8 cellular contexts compared by ENCODE assay signal in genomic region chr19:1205114-1206062, GRCh38. TPM values are rescaled to one million over a fixed set of nuclear protein-coding genes. Genes with fewer than 3 reads are reported as not detected.
A peak's percentile ranks its signal among the peaks of the same experiment; 100 is the strongest.
DNase-seq lines count a peak whose midpoint lies in the region; ATAC-seq and TF ChIP-seq lines count a peak whose summit lies in the region.

Gene STK11 (plus strand): TSS chr19:1205778. CDS start chr19:1206914, 1,136 bp downstream.

- H3K9ac ChIP-seq in muscle layer of colon (ENCODE audit: low read length) = peak within 1 kb of the TSS; percentile 61

- POLR2A ChIA-PET in PC-9 (lab: Charles Lee; ENCODE audit: unreplicated experiment) = no interaction called here

- in situ Hi-C loops in KBM-7 (cut with MboI; ENCODE audit: low pct_unique_long_range_greater_than_20kb, low sequenced_read_pairs) = no loop called here

- ATAC-seq in GM21619 (IDR thresholded peaks at IDR 0.05; ENCODE audit: unreplicated experiment) = peak; percentile 86
- peak; percentile 95 to 96 for ATAC-seq in activated T-cell treated with anti-CD3 and anti-CD28 coated beads, Interleukin-2, amount 50 U/mL, for 4 hours

- H3K36me3 ChIP-seq in PC-9 (ENCODE audit: low read depth) (no peaks in the 10 kb centered on the region), esophagus (ENCODE audit: control insufficient read depth in 2 of 2, insufficient read depth in 2 of 2, low read length in 1 of 2) (peaks cover 0 to 6% of the 10 kb centered on the region in 2 donors), muscle layer of colon (ENCODE audit: insufficient read depth, low read length) (peaks cover 5% of the 10 kb centered on the region)

- peak within 1 kb of the TSS; percentile 90 for H3K4me3 Mint-ChIP-seq in activated T-cell treated with anti-CD3 and anti-CD28 coated beads, Interleukin-2, amount 50 U/mL, for 4 hours

- H3K79me2 ChIP-seq in PC-9 (ENCODE audit: low read depth) = peaks cover 41% of the 10 kb centered on the region

- H3K27me3 ChIP-seq in PC-9 (ENCODE audit: insufficient read depth, low read depth) (no peaks in the 10 kb centered on the region), esophagus (ENCODE audit: control insufficient read depth in 1 of 2, insufficient read depth in 2 of 2, low read length in 2 of 2) (no peaks in the 10 kb centered on the region), muscle layer of colon (ENCODE audit: control insufficient read depth in 1 of 2, insufficient read depth in 2 of 2, low read length in 2 of 2) (no peaks in the 10 kb centered on the region)

- no peak for TF ChIP-seq CTCF in PC-9 (conservative IDR thresholded peaks at IDR 0.05)

- peak within 1 kb of the TSS; percentile 91 for H3K4me2 ChIP-seq in PC-9

- H3K4me3 ChIP-seq in PC-9 = peak within 1 kb of the TSS; percentile 71
- H3K4me3 ChIP-seq in esophagus (ENCODE audit: low read depth in 1 of 2, low read length in 2 of 2) = peak within 1 kb of the TSS; percentile 70 to 97
- peak within 1 kb of the TSS; percentile 84 to 85 for H3K4me3 ChIP-seq in muscle layer of colon (ENCODE audit: low read depth in 1 of 2, low read length in 2 of 2)

- no peaks in the 10 kb centered on the region for H3K9me3 ChIP-seq in PC-9 (ENCODE audit: insufficient read depth, low read depth)
- no peaks in the 10 kb centered on the region for H3K9me3 ChIP-seq in esophagus (ENCODE audit: control insufficient read depth in 2 of 2, insufficient read depth in 1 of 2, low read depth in 1 of 2, low read length in 1 of 2)
- no peaks in the 10 kb centered on the region for H3K9me3 ChIP-seq in muscle layer of colon (ENCODE audit: low read length)

- 3 to 6% methylated on average over 58 to 106 of the region's 106 CpGs for WGBS in esophagus, 2 donors

- H3K4me1 ChIP-seq in PC-9 (replicated peaks; ENCODE audit: insufficient read depth) (peaks cover 20% of the 10 kb centered on the region), esophagus (ENCODE audit: control insufficient read depth in 2 of 2, insufficient read depth in 2 of 2, low read length in 1 of 2) (peaks cover 2 to 17% of the 10 kb centered on the region in 2 donors), muscle layer of colon (ENCODE audit: insufficient read depth, low read length) (peaks cover 23% of the 10 kb centered on the region)

- H3K27ac ChIP-seq in PC-9 (0 out of 2 replicates have a peak within 1 kb of the TSS, but pooled peaks have one; percentile 12), esophagus (ENCODE audit: low read depth in 2 of 2, low read length in 1 of 2) (peak within 1 kb of the TSS; percentile 82 to 88), muscle layer of colon (ENCODE audit: low read depth, low read length) (peak within 1 kb of the TSS; percentile 96)

- CTCF ChIA-PET in PC-9 (lab: Charles Lee) = interaction anchor here (0.7 kb wide), 1 partner anchor 10 kb away, joined by 3 read pairs; no protein-coding TSS in a partner anchor

- no peaks in the 10 kb centered on the region for H3K9me2 ChIP-seq in PC-9 (ENCODE audit: insufficient read depth)

- peaks cover 2% of the 10 kb centered on the region for H3K36me3 Mint-ChIP-seq in activated T-cell treated with anti-CD3 and anti-CD28 coated beads, Interleukin-2, amount 50 U/mL, for 4 hours (ENCODE audit: insufficient read depth)

- intact Hi-C loops in PC-9 (cut with micrococcal nuclease; ENCODE audit: unreplicated experiment) = no loop called here

- peaks cover 16% of the 10 kb centered on the region; the same call in 1 of the 2 replicates for H3F3A ChIP-seq in PC-9 (ENCODE audit: insufficient read depth, low read depth)

- H4K20me1 ChIP-seq in PC-9 (ENCODE audit: insufficient read depth) = peaks cover 20% of the 10 kb centered on the region

- peaks cover 32% of the 10 kb centered on the region for H3K4me1 Mint-ChIP-seq in activated T-cell treated with anti-CD3 and anti-CD28 coated beads, Interleukin-2, amount 50 U/mL, for 4 hours (ENCODE audit: low read depth)

- no TSS peak for BruUV-seq in PC-9 (replicated peaks; lab: Mats Ljungman, UMichigan)

- H2AFZ ChIP-seq in PC-9 = peak within 1 kb of the TSS; percentile 71

- no peaks in the 10 kb centered on the region for H3K9me3 Mint-ChIP-seq in activated T-cell treated with anti-CD3 and anti-CD28 coated beads, Interleukin-2, amount 50 U/mL, for 4 hours

- no peaks in the 10 kb centered on the region for H3K27me3 Mint-ChIP-seq in activated T-cell treated with anti-CD3 and anti-CD28 coated beads, Interleukin-2, amount 50 U/mL, for 4 hours (ENCODE audit: low read depth)

- DNase-seq in DMS153 treated with DMSO at 0.1 percent for 48 hours (lab: John Stamatoyannopoulos, UW; ENCODE audit: unreplicated experiment) (peak; percentile 24), KBM-7 (peak; percentile 97), PC-9 (peak; percentile 85 to 97)
- peak; percentile 99 for DNase-seq in activated T-cell treated with anti-CD3 and anti-CD28 coated beads, Interleukin-2, amount 50 U/mL, for 4 hours
- DNase-seq in stimulated activated CD8-positive, alpha-beta memory T cell treated with anti-CD3 and anti-CD28 coated beads, Interleukin-7, amount 100 ng/mL, for 1 hour (ENCODE audit: low read depth in 2 of 2) = peak; percentile 99 to 100

RNA-seq across cellular contexts. Expression of gene STK11, which starts in this region (rescaled TPM):
- total RNA-seq in PC-9 (2021) = 53.0 and 59.5 TPM in 2 replicates
- 10 to 100 TPM; 64.4 to 72.0 (median 69.8) TPM for total RNA-seq in activated T-cell treated with anti-CD3 and anti-CD28 coated beads, Interleukin-2, amount 50 U/mL, for 4 hours
- polyA plus RNA-seq in esophagus = 10 to 100 TPM; 38.8 to 61.4 TPM

Comparison
In these comparisons a context has a peak if more than half of its experiments do, and no peak if none do; other contexts are left out.
1. Peak in every context shown above with its lines: DNase-seq, ATAC-seq, H3K4me3 ChIP-seq and H3K27ac ChIP-seq.
2. DNase-seq: peak in every context shown above with its lines; median percentile 100 in stimulated activated CD8-positive, alpha-beta memory T cell treated with anti-CD3 and anti-CD28 coated beads, Interleukin-7, amount 100 ng/mL, for 1 hour; 99 in activated T-cell treated with anti-CD3 and anti-CD28 coated beads, Interleukin-2, amount 50 U/mL, for 4 hours; 97 in KBM-7; 91 in PC-9; 24 in DMS153 treated with DMSO at 0.1 percent for 48 hours.
3. H3K27ac ChIP-seq: peak in every context shown above with its lines; median percentile 96 in muscle layer of colon; 85 in esophagus; 12 in PC-9.